Comparison of ENCODE assay signal across 8 cellular contexts in the genomic region with DNA sequence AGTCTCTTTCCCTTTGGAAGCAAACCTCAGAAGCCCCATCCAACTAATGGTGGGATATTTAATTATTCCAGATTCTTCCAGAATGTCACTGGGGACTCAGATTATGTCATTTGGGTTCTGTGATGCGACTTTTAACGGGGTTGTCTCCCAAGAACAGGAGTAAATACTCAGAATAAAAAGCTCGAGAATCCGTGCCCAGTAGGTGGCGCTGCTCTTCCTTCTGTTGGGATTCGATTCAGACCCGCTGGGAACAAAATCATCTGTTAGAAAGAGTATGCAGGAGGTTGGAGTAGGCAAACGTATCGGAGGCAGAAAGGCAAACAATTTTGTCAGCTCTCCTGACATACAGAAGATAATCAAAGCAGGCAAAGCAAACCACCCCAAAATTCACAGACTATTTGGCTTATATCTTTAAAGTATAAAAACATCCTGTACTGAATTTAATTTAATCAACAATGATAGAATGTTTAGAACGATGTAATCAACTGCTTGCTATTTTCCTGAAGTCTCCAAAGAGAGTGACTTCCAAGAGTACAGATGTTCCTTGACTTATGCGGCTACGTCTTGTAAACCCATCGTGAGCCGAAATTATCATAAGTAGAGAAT.
A peak's percentile ranks its signal among the peaks of the same experiment; 100 is the strongest.
DNase-seq lines count a peak whose midpoint lies in the region; ATAC-seq, FAIRE-seq and TF ChIP-seq lines count a peak whose summit lies in the region.

No MANE protein-coding gene starts in this region.

- H3K27ac Mint-ChIP-seq in activated T-helper 1 cell treated with anti-CD3 and anti-CD28 coated beads, Interleukin-12 subunit alpha, Interleukin-12 subunit beta, Interleukin-2, Interleukin-4 antibody, amounts not matched to agents 30 ng/mL and 10 ng/mL and 1 ng/mL, durations not matched to agents 14 hours and 24 hours and 36 hours, result no peak overlapping the region

- no peaks in the 10 kb centered on the region for H3K9me3 Mint-ChIP-seq in activated T-helper 1 cell treated with anti-CD3 and anti-CD28 coated beads, Interleukin-12 subunit alpha, Interleukin-12 subunit beta, Interleukin-2, Interleukin-4 antibody, amounts not matched to agents 30 ng/mL and 10 ng/mL and 1 ng/mL, durations not matched to agents 14 hours and 24 hours and 36 hours

- H3K36me3 ChIP-seq in Panc1 (ENCODE audit: control insufficient read depth, insufficient read depth, low read length) (no peaks in the 10 kb centered on the region), neutrophil (no peaks in the 10 kb centered on the region)

- DNase-seq in GM18507 (ENCODE audit: extremely low spot score, insufficient read length, low read depth) (peak; percentile 26), LNCaP clone FGC (ENCODE audit: low read depth) (peak; percentile 73), Panc1 (ENCODE audit: low read depth, low spot score) (peak; percentile 78), fibroblast of villous mesenchyme (ENCODE audit: low read depth) (peak; percentile 90), superior temporal gyrus (ENCODE audit: extremely low spot score) (peak; percentile 100)
- DNase-seq in activated T-helper 1 cell treated with anti-CD3 and anti-CD28 coated beads, Interleukin-12 subunit alpha, Interleukin-12 subunit beta, Interleukin-2, Interleukin-4 antibody, amounts not matched to agents 30 ng/mL and 10 ng/mL and 1 ng/mL, durations not matched to agents 14 hours and 24 hours and 36 hours (ENCODE audit: low spot score), result peak; percentile 26

- H3K4me3 ChIP-seq in LNCaP clone FGC (ENCODE audit: low read depth, low read length) (no peak overlapping the region), Panc1 (ENCODE audit: low read depth in 2 of 2, low read length in 2 of 2) (no peak overlapping the region), fibroblast of villous mesenchyme (ENCODE audit: low read depth, low read length) (no peak overlapping the region), neutrophil (ENCODE audit: low read depth in 1 of 2, low read length in 1 of 2) (no peak overlapping the region)

- no peaks in the 10 kb centered on the region for H3K9me3 ChIP-seq in Panc1 (ENCODE audit: control insufficient read depth, insufficient read depth, low read depth, low read length)
- H3K9me3 ChIP-seq in neutrophil, result no peaks in the 10 kb centered on the region

- peak; percentile 72 for FAIRE-seq in GM18507 (lab: Jason Lieb, UNC)

- no peaks in the 10 kb centered on the region for H3K4me1 ChIP-seq in Panc1 (ENCODE audit: control insufficient read depth, insufficient read depth, low read length)
- H3K4me1 ChIP-seq in neutrophil (ENCODE audit: control insufficient read depth in 1 of 2, insufficient read depth in 1 of 2, low read depth in 1 of 2, low read length in 1 of 2), result no peaks in the 10 kb centered on the region

- in situ Hi-C loops in Panc1 (cut with HindIII; ENCODE audit: low pct_unique_long_range_greater_than_20kb, low sequenced_read_pairs), result no loop called here

- ATAC-seq in Panc1, result peak; percentile 86

- intact Hi-C loops in Panc1 (cut with micrococcal nuclease; ENCODE audit: unreplicated experiment), result loop anchor here (1.0 to 5.0 kb wide), 2 partner anchors 412 to 516 kb away; no protein-coding TSS in a partner anchor
- intact Hi-C loops in activated T-helper 1 cell treated with anti-CD3 and anti-CD28 coated beads, Interleukin-12 subunit alpha, Interleukin-12 subunit beta, Interleukin-2, Interleukin-4 antibody, amounts not matched to agents 30 ng/mL and 10 ng/mL and 1 ng/mL, durations not matched to agents 14 hours and 24 hours and 36 hours (cut with micrococcal nuclease), result loop anchor here (1.0 to 5.0 kb wide), 4 partner anchors 36 to 517 kb away; no protein-coding TSS in a partner anchor

- H3K4me1 Mint-ChIP-seq in activated T-helper 1 cell treated with anti-CD3 and anti-CD28 coated beads, Interleukin-12 subunit alpha, Interleukin-12 subunit beta, Interleukin-2, Interleukin-4 antibody, amounts not matched to agents 30 ng/mL and 10 ng/mL and 1 ng/mL, durations not matched to agents 14 hours and 24 hours and 36 hours (ENCODE audit: low read depth), result no peaks in the 10 kb centered on the region

- no TSS peak for BruUV-seq in Panc1 (replicated peaks; lab: Mats Ljungman, UMichigan)

- TF ChIP-seq CTCF in 22Rv1 (IDR thresholded peaks at IDR 0.05) (peak; percentile 91), LNCaP clone FGC (IDR thresholded peaks at IDR 0.05; ENCODE audit: control insufficient read depth, extremely low read depth, insufficient read depth) (peak; percentile 85), Panc1 (IDR thresholded peaks at IDR 0.05) (peak; percentile 90), fibroblast of villous mesenchyme (IDR thresholded peaks at IDR 0.05; ENCODE audit: insufficient read depth, low read depth, low read length) (peak; percentile 76), neutrophil (IDR thresholded peaks at IDR 0.05) (peak; percentile 14)

- no peaks in the 10 kb centered on the region for H3K27me3 ChIP-seq in Panc1 (ENCODE audit: control insufficient read depth, insufficient read depth, low read length)
- no peaks in the 10 kb centered on the region for H3K27me3 ChIP-seq in neutrophil

- POLR2A ChIA-PET in Panc1 (lab: Charles Lee), result no interaction called here

- no peaks in the 10 kb centered on the region for H3K36me3 Mint-ChIP-seq in activated T-helper 1 cell treated with anti-CD3 and anti-CD28 coated beads, Interleukin-12 subunit alpha, Interleukin-12 subunit beta, Interleukin-2, Interleukin-4 antibody, amounts not matched to agents 30 ng/mL and 10 ng/mL and 1 ng/mL, durations not matched to agents 14 hours and 24 hours and 36 hours (ENCODE audit: low read depth)

- H3K27me3 Mint-ChIP-seq in activated T-helper 1 cell treated with anti-CD3 and anti-CD28 coated beads, Interleukin-12 subunit alpha, Interleukin-12 subunit beta, Interleukin-2, Interleukin-4 antibody, amounts not matched to agents 30 ng/mL and 10 ng/mL and 1 ng/mL, durations not matched to agents 14 hours and 24 hours and 36 hours (ENCODE audit: insufficient read depth), result peaks cover 18% of the 10 kb centered on the region

- no peak overlapping the region for H3K4me3 Mint-ChIP-seq in activated T-helper 1 cell treated with anti-CD3 and anti-CD28 coated beads, Interleukin-12 subunit alpha, Interleukin-12 subunit beta, Interleukin-2, Interleukin-4 antibody, amounts not matched to agents 30 ng/mL and 10 ng/mL and 1 ng/mL, durations not matched to agents 14 hours and 24 hours and 36 hours

- peak overlapping the region; percentile 77 for H3K27ac ChIP-seq in 22Rv1
- H3K27ac ChIP-seq in Panc1 (ENCODE audit: low read length), result no peak overlapping the region
- no peak overlapping the region for H3K27ac ChIP-seq in neutrophil

- CTCF ChIA-PET in Panc1 (lab: Charles Lee), result interaction anchor here (0.7 to 1.3 kb wide), 5 partner anchors 11 to 417 kb away, joined by 3 to 6 read pairs (median 4); no protein-coding TSS in a partner anchor

Comparison
In these comparisons a context has a peak if more than half of its experiments do, and no peak if none do; other contexts are left out.
1. CTCF ChIP-seq: peak in every context shown above with its lines; median percentile 91 in 22Rv1; 90 in Panc1; 85 in LNCaP clone FGC; 76 in fibroblast of villous mesenchyme; 14 in neutrophil.
2. DNase-seq: peak in every context shown above with its lines; median percentile 100 in superior temporal gyrus; 90 in fibroblast of villous mesenchyme; 78 in Panc1; 73 in LNCaP clone FGC; 26 in GM18507; 26 in activated T-helper 1 cell treated with anti-CD3 and anti-CD28 coated beads, Interleukin-12 subunit alpha, Interleukin-12 subunit beta, Interleukin-2, Interleukin-4 antibody, amounts not matched to agents 30 ng/mL and 10 ng/mL and 1 ng/mL, durations not matched to agents 14 hours and 24 hours and 36 hours.